8 cellular contexts compared by ENCODE assay signal in the genomic region with DNA sequence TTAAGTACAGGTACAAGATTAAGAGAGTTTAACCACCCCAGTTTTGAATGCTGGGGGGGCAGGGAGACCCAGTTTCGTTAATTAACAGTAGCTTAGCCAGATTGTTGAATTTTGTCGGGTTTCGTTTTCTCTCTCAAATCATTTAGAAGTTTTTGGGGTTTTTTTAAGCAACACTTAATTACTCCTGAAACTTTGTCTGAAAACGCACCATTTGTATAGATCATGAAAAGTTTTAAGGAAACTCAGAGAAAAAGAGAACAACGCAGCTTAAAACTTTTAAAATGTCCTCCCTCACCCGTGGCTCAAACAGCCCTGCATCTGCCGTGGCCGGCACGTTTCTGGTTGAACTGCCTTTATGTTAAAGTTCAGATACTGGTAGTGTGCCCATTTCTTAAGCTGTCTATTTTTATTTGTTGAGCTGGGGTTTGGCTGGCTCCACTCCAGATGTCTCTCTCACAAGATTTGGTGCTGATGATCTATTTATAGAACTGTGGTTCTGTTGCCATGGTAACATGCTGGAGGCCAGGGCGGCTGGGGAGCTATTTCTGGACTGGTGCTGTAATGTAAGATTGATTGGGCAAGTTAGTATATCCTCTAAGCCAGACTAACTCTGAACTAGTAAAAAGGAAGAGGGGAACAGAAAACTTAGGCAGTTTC. TPM values are rescaled to one million over a fixed set of nuclear protein-coding genes. Genes with fewer than 3 reads are reported as not detected.
DNase-seq lines count a peak whose midpoint lies in the region; ATAC-seq and TF ChIP-seq lines count a peak whose summit lies in the region.

No MANE protein-coding gene starts in this region.

- no peak overlapping the region for H3K9ac ChIP-seq in fibroblast of lung (ENCODE audit: insufficient read depth, low read length)

- peak overlapping the region; percentile 87 to 93 (median 90) for H3K27ac Mint-ChIP-seq in nephron

- no peaks in the 10 kb centered on the region for H3K9me3 ChIP-seq in fibroblast of lung (ENCODE audit: control insufficient read depth, insufficient read depth, low read depth, low read length)
- no peaks in the 10 kb centered on the region for H3K9me3 ChIP-seq in tibial nerve

- TF ChIP-seq EP300 in tibial nerve (IDR thresholded peaks at IDR 0.05), result peak; percentile 53 to 88

- peaks cover 59% of the 10 kb centered on the region for H3K4me1 Mint-ChIP-seq in nephron

- H3K27me3 Mint-ChIP-seq in nephron (ENCODE audit: low read depth), result no peaks in the 10 kb centered on the region

- H4K20me1 ChIP-seq in fibroblast of lung (ENCODE audit: control insufficient read depth, extremely low read depth, insufficient read depth, low read length), result no peaks in the 10 kb centered on the region

- H3K79me2 ChIP-seq in fibroblast of lung (ENCODE audit: control insufficient read depth, insufficient read depth, low read length), result peaks cover 24% of the 10 kb centered on the region

- H3K9me3 Mint-ChIP-seq in nephron, result no peaks in the 10 kb centered on the region

- H3K36me3 Mint-ChIP-seq in nephron (ENCODE audit: low read depth), result peaks cover 93% of the 10 kb centered on the region

- TF ChIP-seq CTCF in fibroblast of lung (conservative IDR thresholded peaks at IDR 0.05 in 1 of 2, IDR thresholded peaks at IDR 0.05 in 1 of 2; ENCODE audit: low read depth in 1 of 2, low read length in 2 of 2), result no peak
- no peak for TF ChIP-seq CTCF in nephron (IDR thresholded peaks at IDR 0.05; ENCODE audit: unreplicated experiment in 3 of 3)
- TF ChIP-seq CTCF in tibial nerve (IDR thresholded peaks at IDR 0.05), result no peak

- WGBS in tibial nerve, 2 donors, result 6 to 10% methylated on average over 10 of the region's 10 CpGs

- no peak for TF ChIP-seq POLR2A in tibial nerve (IDR thresholded peaks at IDR 0.05)

- H3K4me2 ChIP-seq in fibroblast of lung (ENCODE audit: extremely low read depth, insufficient read depth, low read length), result peak overlapping the region; percentile 69

- H3K36me3 ChIP-seq in fibroblast of lung (ENCODE audit: control insufficient read depth, insufficient read depth, low read length) (peaks cover 26% of the 10 kb centered on the region), tibial nerve (peaks cover 12 to 73% (median 29%) of the 10 kb centered on the region in 3 donors)

- DNase-seq in D341Med (ENCODE audit: low spot score), result peak; percentile 79
- peak; percentile 98 for DNase-seq in NOMO-1 treated with DMSO at 0.1 percent for 48 hours (lab: John Stamatoyannopoulos, UW; ENCODE audit: unreplicated experiment)
- DNase-seq in activated T-cell treated with anti-CD3 and anti-CD28 coated beads, Interleukin-2, amount 50 U/mL, for 1 hour, result peak; percentile 43
- peak; percentile 98 to 100 for DNase-seq in fibroblast of lung (ENCODE audit: low read depth in 2 of 2)
- DNase-seq in tibial nerve (ENCODE audit: low spot score in 2 of 2), result peak; percentile 86 to 93

- ATAC-seq in GM19438 (IDR thresholded peaks at IDR 0.05; ENCODE audit: low read depth, unreplicated experiment) (peak; percentile 82), HG03460 (IDR thresholded peaks at IDR 0.05; ENCODE audit: unreplicated experiment) (peak; percentile 91)

- H3K27ac ChIP-seq in fibroblast of lung (ENCODE audit: insufficient read depth, low read length), result peak overlapping the region; percentile 73
- H3K27ac ChIP-seq in tibial nerve, result peak overlapping the region; percentile 43 to 87 (median 69)

- H2AFZ ChIP-seq in fibroblast of lung (ENCODE audit: low read length), result no peak overlapping the region

- H3K4me3 ChIP-seq in fibroblast of lung (replicated peaks in 1 of 4; ENCODE audit: control extremely low read depth in 1 of 4, insufficient read depth in 1 of 4, low read depth in 3 of 4, low read length in 4 of 4) (peak overlapping the region; percentile 14 to 47 (median 32)), tibial nerve (peak overlapping the region in 1 of 4 donors; percentile 15)

- peaks cover 9% of the 10 kb centered on the region for H3K4me1 ChIP-seq in fibroblast of lung (ENCODE audit: control insufficient read depth, extremely low read depth, insufficient read depth, low read length)
- peaks cover 5 to 66% (median 21%) of the 10 kb centered on the region in 4 donors for H3K4me1 ChIP-seq in tibial nerve

- H3K27me3 ChIP-seq in fibroblast of lung (ENCODE audit: control insufficient read depth, insufficient read depth, low read length) (no peaks in the 10 kb centered on the region), tibial nerve (no peaks in the 10 kb centered on the region)

- peak overlapping the region; percentile 61 to 71 (median 71) for H3K4me3 Mint-ChIP-seq in nephron

RNA-seq across cellular contexts. Expression of gene GNAS, which starts 55.1 kb away (rescaled TPM):
- 256 and 421 TPM in 2 replicates for total RNA-seq in fibroblast of lung
- 1,357 and 1,384 TPM in 2 replicates for polyA plus RNA-seq in fibroblast of lung
- polyA plus RNA-seq in fibroblast of lung (2012), result 970 and 1,051 TPM in 2 replicates
- 2,729 and 3,468 TPM in 2 replicates for polyA minus RNA-seq in fibroblast of lung (ENCODE audit: low replicate concordance)
- 100 to 1,000 TPM; 484 to 621 (median 524) TPM for total RNA-seq in tibial nerve

RNA-seq across cellular contexts. Expression of gene GNAS-AS1, which starts 56.9 kb away (rescaled TPM):
- total RNA-seq in fibroblast of lung (0.33 and 0.51 TPM in 2 replicates), tibial nerve (under 1 TPM in 2 of 4 donors, not detected in 2; 0.42 to 0.59 TPM)
- polyA plus RNA-seq in fibroblast of lung, result 0.28 and 0.32 TPM in 2 replicates
- 0.59 and 0.74 TPM in 2 replicates for polyA plus RNA-seq in fibroblast of lung (2012)
- not detected in 2 replicates for polyA minus RNA-seq in fibroblast of lung (ENCODE audit: low replicate concordance)

Comparison
In these comparisons a context has a peak if more than half of its experiments do, and no peak if none do; other contexts are left out.
1. DNase-seq: peak in every context shown above with its lines; median percentile 99 in fibroblast of lung; 98 in NOMO-1 treated with DMSO at 0.1 percent for 48 hours; 90 in tibial nerve; 79 in D341Med; 43 in activated T-cell treated with anti-CD3 and anti-CD28 coated beads, Interleukin-2, amount 50 U/mL, for 1 hour.